13 cellular contexts compared by ENCODE assay signal in the genomic region with DNA sequence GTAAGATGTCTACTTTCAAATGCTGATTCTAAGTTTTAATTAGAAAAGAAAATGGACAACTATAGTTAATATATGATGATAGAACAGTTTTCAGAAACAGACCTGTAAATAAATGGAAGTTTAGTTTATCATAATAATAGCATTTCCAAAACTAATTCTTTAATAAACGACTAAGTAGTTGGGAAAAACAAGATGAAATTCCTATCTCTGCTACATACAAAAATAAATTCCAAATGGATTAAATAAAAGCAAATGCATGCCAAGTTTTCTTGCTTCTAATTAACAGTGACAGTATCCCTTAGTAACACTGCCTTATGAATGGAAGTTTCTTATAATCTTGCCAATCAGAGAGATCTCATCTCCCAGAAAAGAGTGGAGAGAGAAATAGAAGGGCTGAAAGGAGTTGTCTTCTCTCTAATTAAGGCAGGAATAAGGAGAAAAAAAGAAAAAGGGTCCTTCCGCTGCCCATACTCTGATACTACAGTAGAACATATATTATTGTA.
DNase-seq lines count a peak whose midpoint lies in the region; FAIRE-seq and TF ChIP-seq lines count a peak whose summit lies in the region.
"Had no signal": no experiment of that assay in that cellular context is flagged by ENCODE, and none has a peak within 500 bp of the region (broad histone marks: within the 10 kb centered on the region; RNA-seq: fewer than 3 reads in every experiment).

No MANE protein-coding gene starts in this region.

- H3K27ac Mint-ChIP-seq in MCF 10A (ENCODE audit: low read depth, unreplicated experiment): peak overlapping the region; percentile 83
- H3K27ac Mint-ChIP-seq in activated CD4-positive, alpha-beta memory T cell treated with anti-CD3 and anti-CD28 coated beads for 36 hours: no peak overlapping the region
- no peak overlapping the region for H3K27ac Mint-ChIP-seq in activated naive CD4-positive, alpha-beta T cell treated with anti-CD3 and anti-CD28 coated beads for 36 hours
- H3K27ac Mint-ChIP-seq: activated CD8-positive, alpha-beta memory T cell treated with anti-CD3 and anti-CD28 coated beads, Interleukin-2, amount 10 ng/mL, durations not matched to agents 7 days and 5 days had no signal

- no peaks in the 10 kb centered on the region for H3K79me2 ChIP-seq in mammary epithelial cell (ENCODE audit: insufficient read depth, low read length)

- H2AFZ ChIP-seq in mammary epithelial cell (ENCODE audit: low read depth, low read length): no peak overlapping the region

- H3K36me3 Mint-ChIP-seq in MCF 10A (ENCODE audit: insufficient read depth, unreplicated experiment): no peaks in the 10 kb centered on the region
- H3K36me3 Mint-ChIP-seq in activated CD4-positive, alpha-beta memory T cell treated with anti-CD3 and anti-CD28 coated beads for 36 hours: no peaks in the 10 kb centered on the region
- H3K36me3 Mint-ChIP-seq in activated naive CD4-positive, alpha-beta T cell treated with anti-CD3 and anti-CD28 coated beads for 36 hours (ENCODE audit: low read depth): no peaks in the 10 kb centered on the region
- H3K36me3 Mint-ChIP-seq: activated CD8-positive, alpha-beta memory T cell treated with anti-CD3 and anti-CD28 coated beads, Interleukin-2, amount 10 ng/mL, durations not matched to agents 7 days and 5 days had no signal

- CTCF ChIA-PET in MCF 10A (lab: Yijun Ruan, JAX) (interaction anchor here (0.6 kb wide), 1 partner anchor 55 kb away, joined by 3 read pairs; no protein-coding TSS in a partner anchor), mammary epithelial cell (lab: Charles Lee; ENCODE audit: low non-redundant PET) (no interaction called here)
- CTCF ChIA-PET in activated CD4-positive, alpha-beta memory T cell treated with anti-CD3 and anti-CD28 coated beads for 36 hours (lab: Charles Lee): no interaction called here
- CTCF ChIA-PET in activated naive CD4-positive, alpha-beta T cell treated with anti-CD3 and anti-CD28 coated beads for 36 hours (lab: Charles Lee): no interaction called here

- TF ChIP-seq CTCF in MCF 10A (IDR thresholded peaks at IDR 0.05; ENCODE audit: unreplicated experiment) (no peak), mammary epithelial cell (conservative IDR thresholded peaks at IDR 0.05 in 1 of 2, IDR thresholded peaks at IDR 0.05 in 1 of 2; ENCODE audit: extremely low read depth in 1 of 2, insufficient read depth in 1 of 2, low read depth in 1 of 2, low read length in 2 of 2) (no peak), uterus (IDR thresholded peaks at IDR 0.05) (no peak)

- dilution Hi-C loops in mammary epithelial cell (cut with HindIII; ENCODE audit: low sequenced_read_pairs): no loop called here

- H4K20me1 ChIP-seq in mammary epithelial cell (ENCODE audit: insufficient read depth, low read length): no peaks in the 10 kb centered on the region

- 38% methylated on average over 2 of the region's 2 CpGs for WGBS in mammary epithelial cell (ENCODE audit: low coverage, missing lambda C conversion rate)

- DNase-seq in MCF 10A (ENCODE audit: unreplicated experiment) (no peak), mammary epithelial cell (no peak), uterus (no peak), GM19239 (ENCODE audit: insufficient read length, low spot score) (no peak)
- DNase-seq in activated CD4-positive, alpha-beta memory T cell treated with anti-CD3 and anti-CD28 coated beads for 36 hours: no peak
- DNase-seq in activated naive CD4-positive, alpha-beta T cell treated with anti-CD3 and anti-CD28 coated beads for 36 hours: no peak
- DNase-seq: activated CD8-positive, alpha-beta memory T cell treated with anti-CD3 and anti-CD28 coated beads, Interleukin-2, amount 10 ng/mL, durations not matched to agents 7 days and 5 days; effector memory CD4-positive, alpha-beta T cell; midbrain; NCI-H2171 treated with DMSO at 0.1 percent for 48 hours had no signal

- TF ChIP-seq POLR2A in uterus (IDR thresholded peaks at IDR 0.05): no peak

- H3K36me3 ChIP-seq in mammary epithelial cell (ENCODE audit: insufficient read depth, low read length) (no peaks in the 10 kb centered on the region), muscle layer of duodenum (ENCODE audit: control insufficient read depth in 1 of 2, insufficient read depth in 2 of 2, low read length in 2 of 2) (no peaks in the 10 kb centered on the region), uterus (no peaks in the 10 kb centered on the region)

- in situ Hi-C loops in mammary epithelial cell (cut with MboI; ENCODE audit: low sequenced_read_pairs in 2 of 2): no loop called here

- no peak overlapping the region for H3K27ac ChIP-seq in mammary epithelial cell (ENCODE audit: insufficient read depth, low read depth, low read length)
- peak overlapping the region; percentile 36 for H3K27ac ChIP-seq in muscle layer of duodenum (ENCODE audit: low read length)
- H3K27ac ChIP-seq in uterus: peak overlapping the region; percentile 60 to 65
- H3K27ac ChIP-seq: 22Rv1 had no signal

- H3K27me3 ChIP-seq in mammary epithelial cell (ENCODE audit: insufficient read depth, low read length): no peaks in the 10 kb centered on the region
- no peaks in the 10 kb centered on the region for H3K27me3 ChIP-seq in muscle layer of duodenum (ENCODE audit: low read depth, low read length)
- no peaks in the 10 kb centered on the region for H3K27me3 ChIP-seq in uterus

- H3K4me3 Mint-ChIP-seq in MCF 10A (ENCODE audit: unreplicated experiment): no peak overlapping the region
- H3K4me3 Mint-ChIP-seq in activated CD4-positive, alpha-beta memory T cell treated with anti-CD3 and anti-CD28 coated beads for 36 hours: no peak overlapping the region
- no peak overlapping the region for H3K4me3 Mint-ChIP-seq in activated naive CD4-positive, alpha-beta T cell treated with anti-CD3 and anti-CD28 coated beads for 36 hours
- H3K4me3 Mint-ChIP-seq: activated CD8-positive, alpha-beta memory T cell treated with anti-CD3 and anti-CD28 coated beads, Interleukin-2, amount 10 ng/mL, durations not matched to agents 7 days and 5 days had no signal

- POLR2A ChIA-PET in MCF 10A (lab: Yijun Ruan, JAX): no interaction called here
- POLR2A ChIA-PET in activated CD4-positive, alpha-beta memory T cell treated with anti-CD3 and anti-CD28 coated beads for 36 hours (lab: Charles Lee): no interaction called here

- peaks cover 16% of the 10 kb centered on the region for H3K4me1 Mint-ChIP-seq in MCF 10A (ENCODE audit: insufficient read depth, unreplicated experiment)
- no peaks in the 10 kb centered on the region for H3K4me1 Mint-ChIP-seq in activated CD4-positive, alpha-beta memory T cell treated with anti-CD3 and anti-CD28 coated beads for 36 hours (ENCODE audit: low read depth)
- no peaks in the 10 kb centered on the region for H3K4me1 Mint-ChIP-seq in activated naive CD4-positive, alpha-beta T cell treated with anti-CD3 and anti-CD28 coated beads for 36 hours (ENCODE audit: low read depth)
- H3K4me1 Mint-ChIP-seq: activated CD8-positive, alpha-beta memory T cell treated with anti-CD3 and anti-CD28 coated beads, Interleukin-2, amount 10 ng/mL, durations not matched to agents 7 days and 5 days had no signal

- H3K9me3 ChIP-seq in mammary epithelial cell (replicated peaks; ENCODE audit: insufficient read depth, low read length): no peaks in the 10 kb centered on the region
- H3K9me3 ChIP-seq in muscle layer of duodenum (ENCODE audit: control insufficient read depth in 1 of 2, low read length in 2 of 2): no peaks in the 10 kb centered on the region
- no peaks in the 10 kb centered on the region for H3K9me3 ChIP-seq in uterus

- intact Hi-C loops in MCF 10A (cut with micrococcal nuclease) (no loop called here), mammary epithelial cell (cut with micrococcal nuclease) (no loop called here), uterus (cut with DNase I; ENCODE audit: low total_unique reads) (no loop called here)
- intact Hi-C loops in activated CD4-positive, alpha-beta memory T cell treated with anti-CD3 and anti-CD28 coated beads for 36 hours (cut with micrococcal nuclease): no loop called here
- intact Hi-C loops in activated naive CD4-positive, alpha-beta T cell treated with anti-CD3 and anti-CD28 coated beads for 36 hours (cut with micrococcal nuclease): no loop called here

- no peak overlapping the region for H3K4me2 ChIP-seq in mammary epithelial cell (ENCODE audit: insufficient read depth, low read depth, low read length)

- H3K4me1 ChIP-seq in mammary epithelial cell (ENCODE audit: insufficient read depth, low read length) (no peaks in the 10 kb centered on the region), muscle layer of duodenum (ENCODE audit: control insufficient read depth in 1 of 2, insufficient read depth in 2 of 2, low read length in 2 of 2) (no peaks in the 10 kb centered on the region), uterus (peaks cover 0 to 6% of the 10 kb centered on the region in 2 donors)

- peak; percentile 90 for FAIRE-seq in endometrium (lab: Jason Lieb, UNC)
- FAIRE-seq in GM19239 (lab: Jason Lieb, UNC): no peak

- peaks cover 7% of the 10 kb centered on the region for H3K9me3 Mint-ChIP-seq in MCF 10A (ENCODE audit: unreplicated experiment)
- H3K9me3 Mint-ChIP-seq in activated CD4-positive, alpha-beta memory T cell treated with anti-CD3 and anti-CD28 coated beads for 36 hours: no peaks in the 10 kb centered on the region
- H3K9me3 Mint-ChIP-seq in activated naive CD4-positive, alpha-beta T cell treated with anti-CD3 and anti-CD28 coated beads for 36 hours: peaks cover 2% of the 10 kb centered on the region

- BruUV-seq in MCF 10A (replicated peaks; lab: Mats Ljungman, UMichigan) (no TSS peak), mammary epithelial cell (replicated peaks; lab: Mats Ljungman, UMichigan) (no TSS peak)

- H3K27me3 Mint-ChIP-seq in MCF 10A (ENCODE audit: insufficient read depth, unreplicated experiment): no peaks in the 10 kb centered on the region
- peaks cover 45% of the 10 kb centered on the region for H3K27me3 Mint-ChIP-seq in activated CD4-positive, alpha-beta memory T cell treated with anti-CD3 and anti-CD28 coated beads for 36 hours
- H3K27me3 Mint-ChIP-seq in activated naive CD4-positive, alpha-beta T cell treated with anti-CD3 and anti-CD28 coated beads for 36 hours (ENCODE audit: low read depth): peaks cover 27% of the 10 kb centered on the region

- H3K4me3 ChIP-seq in mammary epithelial cell (replicated peaks in 1 of 3; ENCODE audit: insufficient read depth in 1 of 3, low read depth in 2 of 3, low read length in 3 of 3) (no peak overlapping the region), muscle layer of duodenum (ENCODE audit: low read depth in 1 of 2, low read length in 2 of 2) (no peak overlapping the region), uterus (no peak overlapping the region)

- no peak overlapping the region for H3K9ac ChIP-seq in mammary epithelial cell (ENCODE audit: insufficient read depth, low read length)
